ENCODE assay signal across 14 cellular contexts in the genomic region with DNA sequence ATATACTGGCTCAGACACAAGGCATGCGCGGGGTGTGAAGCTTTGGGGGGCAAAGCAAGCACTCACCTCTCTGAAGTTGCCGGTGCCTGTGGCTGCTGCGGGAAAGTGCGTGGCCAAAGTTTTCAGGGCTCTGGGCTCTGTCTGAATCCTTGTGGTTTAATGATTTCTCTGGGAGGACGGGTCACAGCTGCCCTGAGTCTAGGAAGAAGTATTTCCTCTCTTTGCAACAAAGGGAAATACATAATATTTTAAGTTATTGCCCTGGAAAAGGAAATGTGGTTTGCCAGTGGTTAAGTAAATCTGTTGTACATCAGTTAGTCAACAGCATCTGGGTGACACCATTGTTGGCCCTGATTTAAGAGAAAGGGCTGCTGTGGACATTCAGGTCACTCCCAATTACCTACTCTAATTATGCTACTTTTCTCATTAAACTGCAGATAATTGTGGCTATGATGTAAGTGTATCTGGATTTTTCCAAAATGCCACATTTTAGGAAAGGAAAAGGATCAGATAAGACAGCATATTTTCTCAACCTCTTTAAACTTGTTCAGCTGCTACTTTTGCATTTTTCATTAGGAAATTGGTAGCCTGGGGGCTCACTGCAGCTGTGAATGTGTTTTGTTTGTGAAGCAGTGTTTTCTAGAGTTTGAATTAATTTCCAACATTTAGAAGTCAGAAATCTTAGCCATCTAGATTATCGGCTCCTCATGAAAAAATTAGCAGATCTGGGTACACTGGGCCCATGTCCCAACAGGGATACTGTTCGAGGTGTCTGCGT. TPM values are rescaled to one million over a fixed set of nuclear protein-coding genes. Genes with fewer than 3 reads are reported as not detected.
DNase-seq lines count a peak whose midpoint lies in the region; ATAC-seq, FAIRE-seq and TF ChIP-seq lines count a peak whose summit lies in the region.
"Had no signal": no experiment of that assay in that cellular context is flagged by ENCODE, and none has a peak within 500 bp of the region (broad histone marks: within the 10 kb centered on the region; RNA-seq: fewer than 3 reads in every experiment).

No MANE protein-coding gene starts in this region.

- peaks cover 0 to 8% (median 0%) of the 10 kb centered on the region in 3 experiments for H3K9me3 ChIP-seq in naive thymus-derived CD4-positive, alpha-beta T cell (ENCODE audit: control insufficient read depth in 2 of 3, low read length in 3 of 3)
- peaks cover 4% of the 10 kb centered on the region; the same call in 1 of the 2 replicates for H3K9me3 ChIP-seq in HAP-1
- H3K9me3 ChIP-seq: ascending aorta, SJSA1 had no signal

- DNase-seq in H54 (ENCODE audit: insufficient read length, low spot score): no peak
- peak; percentile 11 for DNase-seq in RCC 7860 (ENCODE audit: low spot score)
- peak; percentile 64 for DNase-seq in fibroblast of the aortic adventitia (ENCODE audit: low read depth)
- peak; percentile 33 for DNase-seq in retina
- no peak for DNase-seq in naive thymus-derived CD4-positive, alpha-beta T cell
- no peak for DNase-seq in HAP-1 (ENCODE audit: low spot score in 2 of 2)
- DNase-seq: activated T-cell treated with anti-CD3 and anti-CD28 coated beads, Interleukin-2, amount 50 U/mL, for 72 hours; GOT3; NCI-H524; small intestine had no signal

- ATAC-seq in GM21528 (IDR thresholded peaks at IDR 0.05; ENCODE audit: low FRiP score, unreplicated experiment): no peak
- ATAC-seq in naive thymus-derived CD4-positive, alpha-beta T cell: no peak
- ATAC-seq: activated T-cell treated with anti-CD3 and anti-CD28 coated beads, Interleukin-2, amount 50 U/mL, for 72 hours had no signal

- POLR2A ChIA-PET in naive thymus-derived CD4-positive, alpha-beta T cell (lab: Charles Lee): no interaction called here

- H3K36me3 ChIP-seq in naive thymus-derived CD4-positive, alpha-beta T cell (ENCODE audit: control insufficient read depth in 2 of 3, insufficient read depth in 3 of 3, low read length in 3 of 3): no peaks in the 10 kb centered on the region
- H3K36me3 ChIP-seq in HAP-1 (replicated peaks): no peaks in the 10 kb centered on the region
- H3K36me3 ChIP-seq: ascending aorta, SJSA1 had no signal

- CTCF ChIA-PET in naive thymus-derived CD4-positive, alpha-beta T cell (lab: Charles Lee): no interaction called here

- no peak for TF ChIP-seq POLR2A in H54 (IDR thresholded peaks at IDR 0.05; ENCODE audit: low read depth, low read length)

- peaks cover 3 to 20% (median 9%) of the 10 kb centered on the region in 11 donors for H3K9me3 Mint-ChIP-seq in naive thymus-derived CD4-positive, alpha-beta T cell

- FAIRE-seq in H54 (lab: Jason Lieb, UNC) (peak; percentile 36), RCC 7860 (lab: Jason Lieb, UNC) (no peak)
- FAIRE-seq: small intestine had no signal

- intact Hi-C loops in naive thymus-derived CD4-positive, alpha-beta T cell (cut with micrococcal nuclease): no loop called here

- peaks cover 0 to 6% (median 0%) of the 10 kb centered on the region in 7 donors for H3K4me1 Mint-ChIP-seq in naive thymus-derived CD4-positive, alpha-beta T cell

- no peak overlapping the region for H3K27ac Mint-ChIP-seq in naive thymus-derived CD4-positive, alpha-beta T cell
- H3K27ac Mint-ChIP-seq: activated T-cell treated with anti-CD3 and anti-CD28 coated beads, Interleukin-2, amount 50 U/mL, for 72 hours had no signal

- no peak overlapping the region for H3K4me3 ChIP-seq in fibroblast of the aortic adventitia (ENCODE audit: low read depth, low read length)
- no peak overlapping the region for H3K4me3 ChIP-seq in naive thymus-derived CD4-positive, alpha-beta T cell (ENCODE audit: low read length)
- no peak overlapping the region for H3K4me3 ChIP-seq in HAP-1
- H3K4me3 ChIP-seq: ascending aorta, SJSA1 had no signal

- peaks cover 36 to 51% (median 42%) of the 10 kb centered on the region in 5 donors for H3K27me3 Mint-ChIP-seq in naive thymus-derived CD4-positive, alpha-beta T cell

- in situ Hi-C loops in HAP-1 (cut with MboI; ENCODE audit: low sequenced_read_pairs): no loop called here

- peaks cover 0 to 5% of the 10 kb centered on the region in 2 donors for H3K27me3 ChIP-seq in naive thymus-derived CD4-positive, alpha-beta T cell (ENCODE audit: control insufficient read depth in 2 of 2, insufficient read depth in 2 of 2, low read length in 2 of 2)
- no peaks in the 10 kb centered on the region for H3K27me3 ChIP-seq in HAP-1 (ENCODE audit: low read depth)
- H3K27me3 ChIP-seq: ascending aorta, SJSA1 had no signal

- TF ChIP-seq CTCF in fibroblast of the aortic adventitia (IDR thresholded peaks at IDR 0.05; ENCODE audit: insufficient read depth, low read length): no peak

- no peak overlapping the region for H3K27ac ChIP-seq in naive thymus-derived CD4-positive, alpha-beta T cell (ENCODE audit: low read depth, low read length)
- H3K27ac ChIP-seq: ascending aorta, HL-60, SJSA1 had no signal

- H3K4me3 Mint-ChIP-seq in naive thymus-derived CD4-positive, alpha-beta T cell: no peak overlapping the region
- H3K4me3 Mint-ChIP-seq: activated T-cell treated with anti-CD3 and anti-CD28 coated beads, Interleukin-2, amount 50 U/mL, for 72 hours had no signal

- H3K4me1 ChIP-seq in naive thymus-derived CD4-positive, alpha-beta T cell (ENCODE audit: control insufficient read depth in 2 of 2, insufficient read depth in 2 of 2, low read length in 2 of 2): no peaks in the 10 kb centered on the region
- peaks cover 45% of the 10 kb centered on the region for H3K4me1 ChIP-seq in HAP-1
- H3K4me1 ChIP-seq: ascending aorta had no signal

- peaks cover 0 to 7% (median 0%) of the 10 kb centered on the region in 5 donors for H3K36me3 Mint-ChIP-seq in naive thymus-derived CD4-positive, alpha-beta T cell

RNA-seq across cellular contexts. Expression of gene ZDBF2, which starts 56.5 kb away (rescaled TPM):
- total RNA-seq in fibroblast of the aortic adventitia (ENCODE audit: low replicate concordance): 11.8 and 20.9 TPM in 2 replicates
- total RNA-seq in naive thymus-derived CD4-positive, alpha-beta T cell: 10 to 100 TPM in 4 of 5 experiments, 1 to 10 TPM in 1; 9.1 to 22.4 (median 16.0) TPM
- polyA plus RNA-seq in naive thymus-derived CD4-positive, alpha-beta T cell: 1 to 10 TPM; 4.4 to 6.7 TPM

RNA-seq across cellular contexts. Expression of gene EEF1B2, which starts 58.2 kb away (rescaled TPM):
- 674 and 828 TPM in 2 replicates for total RNA-seq in fibroblast of the aortic adventitia (ENCODE audit: low replicate concordance)
- 1,000 to 10,000 TPM in 3 of 5 experiments, 100 to 1,000 TPM in 2; 542 to 1,236 (median 1,148) TPM for total RNA-seq in naive thymus-derived CD4-positive, alpha-beta T cell
- 1,000 to 10,000 TPM; 1,315 to 1,474 TPM for polyA plus RNA-seq in naive thymus-derived CD4-positive, alpha-beta T cell

RNA-seq across cellular contexts. Expression of gene NDUFS1, which starts 58.7 kb away (rescaled TPM):
- 121 and 148 TPM in 2 replicates for total RNA-seq in fibroblast of the aortic adventitia (ENCODE audit: low replicate concordance)
- 10 to 100 TPM; 37.3 to 61.9 (median 56.3) TPM for total RNA-seq in naive thymus-derived CD4-positive, alpha-beta T cell
- 10 to 100 TPM; 40.8 to 42.9 TPM for polyA plus RNA-seq in naive thymus-derived CD4-positive, alpha-beta T cell

Comparison
In these comparisons a context has a peak if more than half of its experiments do, and no peak if none do; other contexts are left out.
1. DNase-seq: peak in RCC 7860 (single experiment), fibroblast of the aortic adventitia (single experiment) and retina (single experiment); none in H54 (single experiment), naive thymus-derived CD4-positive, alpha-beta T cell (0 of 9) and HAP-1 (0 of 2).